ENCODE assay signal across 16 cellular contexts in genomic region chr2:159998236-159998635, GRCh38.
A peak's percentile ranks its signal among the peaks of the same experiment; 100 is the strongest.
DNase-seq lines count a peak whose midpoint lies in the region; ATAC-seq and TF ChIP-seq lines count a peak whose summit lies in the region.
"Had no signal": no experiment of that assay in that cellular context is flagged by ENCODE, and none has a peak within 500 bp of the region (broad histone marks: within the 10 kb centered on the region; RNA-seq: fewer than 3 reads in every experiment).

No MANE protein-coding gene starts in this region.

- H3K36me3 Mint-ChIP-seq in MCF 10A (ENCODE audit: insufficient read depth, unreplicated experiment) (peaks cover 40% of the 10 kb centered on the region), mesothelial cell of epicardium (peaks cover 39% of the 10 kb centered on the region)
- H3K36me3 Mint-ChIP-seq in activated T-helper 17 cell treated with anti-CD3 and anti-CD28 coated beads, Interleukin-2, amount 50 U/mL, for 72 hours (ENCODE audit: low read depth): no peaks in the 10 kb centered on the region
- H3K36me3 Mint-ChIP-seq: IgD-negative memory B cell had no signal

- H3K27ac Mint-ChIP-seq in MCF 10A (ENCODE audit: low read depth, unreplicated experiment) (peak overlapping the region; percentile 76), mesothelial cell of epicardium (peak overlapping the region; percentile 93)
- no peak overlapping the region for H3K27ac Mint-ChIP-seq in activated T-helper 17 cell treated with anti-CD3 and anti-CD28 coated beads, Interleukin-2, amount 50 U/mL, for 72 hours
- H3K27ac Mint-ChIP-seq: CD4-positive, alpha-beta T cell; GM23338; IgD-negative memory B cell had no signal

- H3K27me3 ChIP-seq in mammary epithelial cell (ENCODE audit: insufficient read depth, low read length) (no peaks in the 10 kb centered on the region), smooth muscle cell (ENCODE audit: low read depth) (no peaks in the 10 kb centered on the region)
- H3K27me3 ChIP-seq: BLaER1 treated with 17β-estradiol and CSF1 and Interleukin-3, amounts not matched to agents 10 nM and 100 nM had no signal

- H2AFZ ChIP-seq in mammary epithelial cell (ENCODE audit: low read depth, low read length): no peak overlapping the region
- no peak overlapping the region for H2AFZ ChIP-seq in smooth muscle cell (ENCODE audit: low read depth)
- H2AFZ ChIP-seq: GM23338 had no signal

- H3K36me3 ChIP-seq in mammary epithelial cell (ENCODE audit: insufficient read depth, low read length) (no peaks in the 10 kb centered on the region), smooth muscle cell (ENCODE audit: low read depth) (peaks cover 11% of the 10 kb centered on the region)
- H3K36me3 ChIP-seq: BLaER1 treated with 17β-estradiol and CSF1 and Interleukin-3, amounts not matched to agents 10 nM and 100 nM had no signal

- CTCF ChIA-PET in MCF 10A (lab: Yijun Ruan, JAX) (interaction anchor here (0.6 to 2.2 kb wide), 6 partner anchors 9 to 111 kb away, joined by 3 to 8 read pairs (median 5); no protein-coding TSS in a partner anchor), mammary epithelial cell (lab: Charles Lee; ENCODE audit: low non-redundant PET) (no interaction called here)

- H3K4me1 ChIP-seq in mammary epithelial cell (ENCODE audit: insufficient read depth, low read length) (no peaks in the 10 kb centered on the region), smooth muscle cell (ENCODE audit: low read depth) (peaks cover 11% of the 10 kb centered on the region)
- H3K4me1 ChIP-seq: BLaER1 treated with 17β-estradiol and CSF1 and Interleukin-3, amounts not matched to agents 10 nM and 100 nM had no signal

- H3F3A ChIP-seq in smooth muscle cell (ENCODE audit: low read depth): peaks cover 10% of the 10 kb centered on the region

- no peak overlapping the region for H3K4me3 ChIP-seq in mammary epithelial cell (replicated peaks in 1 of 3; ENCODE audit: insufficient read depth in 1 of 3, low read depth in 2 of 3, low read length in 3 of 3)
- H3K4me3 ChIP-seq in smooth muscle cell: no peak overlapping the region
- H3K4me3 ChIP-seq: BLaER1 treated with 17β-estradiol and CSF1 and Interleukin-3, amounts not matched to agents 10 nM and 100 nM; GM12878; GM23338 had no signal

- POLR2A ChIA-PET in MCF 10A (lab: Yijun Ruan, JAX): interaction anchor here (3.9 kb wide), 1 partner anchor 15 kb away, joined by 28 read pairs; no protein-coding TSS in a partner anchor

- H3K27me3 Mint-ChIP-seq in MCF 10A (ENCODE audit: insufficient read depth, unreplicated experiment) (no peaks in the 10 kb centered on the region), mesothelial cell of epicardium (ENCODE audit: low read depth) (no peaks in the 10 kb centered on the region)
- H3K27me3 Mint-ChIP-seq in activated T-helper 17 cell treated with anti-CD3 and anti-CD28 coated beads, Interleukin-2, amount 50 U/mL, for 72 hours: peaks cover 17% of the 10 kb centered on the region

- H4K20me1 ChIP-seq in mammary epithelial cell (ENCODE audit: insufficient read depth, low read length): no peaks in the 10 kb centered on the region
- no peaks in the 10 kb centered on the region for H4K20me1 ChIP-seq in smooth muscle cell (ENCODE audit: low read depth)
- H4K20me1 ChIP-seq: BLaER1 treated with 17β-estradiol and CSF1 and Interleukin-3, amounts not matched to agents 10 nM and 100 nM had no signal

- BruUV-seq in MCF 10A (replicated peaks; lab: Mats Ljungman, UMichigan) (no TSS peak), mammary epithelial cell (replicated peaks; lab: Mats Ljungman, UMichigan) (no TSS peak)

- H3K9me3 ChIP-seq in mammary epithelial cell (replicated peaks; ENCODE audit: insufficient read depth, low read length) (no peaks in the 10 kb centered on the region), smooth muscle cell (replicated peaks; ENCODE audit: low read depth) (peaks cover 4% of the 10 kb centered on the region)

- WGBS in mammary epithelial cell (ENCODE audit: low coverage, missing lambda C conversion rate): 97% methylated on average over 2 of the region's 2 CpGs
- 95% methylated on average over 2 of the region's 2 CpGs for WGBS in smooth muscle cell (ENCODE audit: low lambda C conversion rate)

- H3K4me2 ChIP-seq in mammary epithelial cell (ENCODE audit: insufficient read depth, low read depth, low read length) (no peak overlapping the region), smooth muscle cell (no peak overlapping the region)
- H3K4me2 ChIP-seq: BLaER1 treated with 17β-estradiol and CSF1 and Interleukin-3, amounts not matched to agents 10 nM and 100 nM; GM23338 had no signal

- H3K9me3 Mint-ChIP-seq in MCF 10A (ENCODE audit: unreplicated experiment): no peaks in the 10 kb centered on the region
- H3K9me3 Mint-ChIP-seq in mesothelial cell of epicardium: peaks cover 46% of the 10 kb centered on the region
- no peaks in the 10 kb centered on the region for H3K9me3 Mint-ChIP-seq in activated T-helper 17 cell treated with anti-CD3 and anti-CD28 coated beads, Interleukin-2, amount 50 U/mL, for 72 hours
- H3K9me3 Mint-ChIP-seq: CD4-positive, alpha-beta T cell had no signal

- H3K4me3 Mint-ChIP-seq in MCF 10A (ENCODE audit: unreplicated experiment) (no peak overlapping the region), mesothelial cell of epicardium (no peak overlapping the region)
- no peak overlapping the region for H3K4me3 Mint-ChIP-seq in activated T-helper 17 cell treated with anti-CD3 and anti-CD28 coated beads, Interleukin-2, amount 50 U/mL, for 72 hours
- H3K4me3 Mint-ChIP-seq: CD4-positive, alpha-beta T cell; GM23338; IgD-negative memory B cell had no signal

- ATAC-seq in activated T-helper 17 cell treated with anti-CD3 and anti-CD28 coated beads, Interleukin-2, amount 50 U/mL, for 72 hours (replicated peaks): no peak
- ATAC-seq in HG02678 (IDR thresholded peaks at IDR 0.05; ENCODE audit: unreplicated experiment): no peak
- ATAC-seq: GM23338 had no signal

- DNase-seq in MCF 10A (ENCODE audit: unreplicated experiment) (no peak), mammary epithelial cell (no peak), mesothelial cell of epicardium (ENCODE audit: low spot score in 2 of 2, unreplicated experiment in 2 of 2) (no peak), smooth muscle cell (lab: John Stamatoyannopoulos, UW; ENCODE audit: unreplicated experiment) (no peak), DMS 273 treated with DMSO at 0.1 percent for 48 hours (lab: John Stamatoyannopoulos, UW) (no peak)
- DNase-seq in activated T-cell treated with anti-CD3 and anti-CD28 coated beads, Interleukin-2, amount 50 U/mL, for 48 hours: no peak
- DNase-seq: CD4-positive, alpha-beta T cell; DMS79; H7 had no signal

- dilution Hi-C loops in mammary epithelial cell (cut with HindIII; ENCODE audit: low sequenced_read_pairs): no loop called here

- no peak overlapping the region for H3K27ac ChIP-seq in mammary epithelial cell (ENCODE audit: insufficient read depth, low read depth, low read length)
- peak overlapping the region; percentile 48 for H3K27ac ChIP-seq in smooth muscle cell (ENCODE audit: low read depth)
- H3K27ac ChIP-seq: 22Rv1; BLaER1 treated with 17β-estradiol and CSF1 and Interleukin-3, amounts not matched to agents 10 nM and 100 nM had no signal

- no peaks in the 10 kb centered on the region for H3K79me2 ChIP-seq in mammary epithelial cell (ENCODE audit: insufficient read depth, low read length)
- no peaks in the 10 kb centered on the region for H3K79me2 ChIP-seq in smooth muscle cell (ENCODE audit: low read depth)

- TF ChIP-seq CTCF in MCF 10A (IDR thresholded peaks at IDR 0.05; ENCODE audit: unreplicated experiment): no peak
- no peak for TF ChIP-seq CTCF in mammary epithelial cell (conservative IDR thresholded peaks at IDR 0.05 in 1 of 2, IDR thresholded peaks at IDR 0.05 in 1 of 2; ENCODE audit: extremely low read depth in 1 of 2, insufficient read depth in 1 of 2, low read depth in 1 of 2, low read length in 2 of 2)
- TF ChIP-seq CTCF in mesothelial cell of epicardium (IDR thresholded peaks at IDR 0.05; ENCODE audit: unreplicated experiment): no peak
- no peak for TF ChIP-seq CTCF in smooth muscle cell (IDR thresholded peaks at IDR 0.05; ENCODE audit: borderline replicate concordance, insufficient read depth, poor library complexity, severe bottlenecking)

- peaks cover 19% of the 10 kb centered on the region for H3K4me1 Mint-ChIP-seq in MCF 10A (ENCODE audit: insufficient read depth, unreplicated experiment)
- peaks cover 40% of the 10 kb centered on the region for H3K4me1 Mint-ChIP-seq in mesothelial cell of epicardium
- no peaks in the 10 kb centered on the region for H3K4me1 Mint-ChIP-seq in activated T-helper 17 cell treated with anti-CD3 and anti-CD28 coated beads, Interleukin-2, amount 50 U/mL, for 72 hours
- H3K4me1 Mint-ChIP-seq: IgD-negative memory B cell had no signal

- no peak overlapping the region for H3K9ac ChIP-seq in mammary epithelial cell (ENCODE audit: insufficient read depth, low read length)
- no peak overlapping the region for H3K9ac ChIP-seq in smooth muscle cell (ENCODE audit: low read depth)
- H3K9ac ChIP-seq: BLaER1 treated with 17β-estradiol and CSF1 and Interleukin-3, amounts not matched to agents 10 nM and 100 nM had no signal

- in situ Hi-C loops in mammary epithelial cell (cut with MboI; ENCODE audit: low sequenced_read_pairs in 2 of 2): no loop called here

- intact Hi-C loops in MCF 10A (cut with micrococcal nuclease) (no loop called here), mammary epithelial cell (cut with micrococcal nuclease) (no loop called here)
